7 cellular contexts compared by ENCODE assay signal in genomic region chr16:4846901-4847773, GRCh38.
DNase-seq lines count a peak whose midpoint lies in the region; ATAC-seq and FAIRE-seq lines count a peak whose summit lies in the region.

GLYR1 (minus strand) TSS chr16:4847288; CDS start chr16:4847265, 23 bp downstream.
UBN1 (plus strand) TSS chr16:4847481; CDS start chr16:4852918, 5,437 bp downstream.

- ATAC-seq in HG02981 (IDR thresholded peaks at IDR 0.05; ENCODE audit: unreplicated experiment) = peak; percentile 83

- peak; percentile 95 for FAIRE-seq in GM18507 (lab: Jason Lieb, UNC)

- DNase-seq in GM18507 (ENCODE audit: extremely low spot score, insufficient read length, low read depth) = peak; percentile 93
- peak; percentile 54 for DNase-seq in NCI-H2029 treated with DMSO at 0.1 percent for 48 hours (lab: John Stamatoyannopoulos, UW)
- DNase-seq in T-helper 9 cell = peak; percentile 100
- peak; percentile 99 for DNase-seq in astrocyte of the hippocampus (ENCODE audit: low read depth, low spot score)
- DNase-seq in hippocampal formation (lab: John Stamatoyannopoulos, UW) = peak; percentile 93 to 98
- DNase-seq in retina = peak; percentile 98

Comparison
In these comparisons a context has a peak if more than half of its experiments do, and no peak if none do; other contexts are left out.
1. Peak in every context shown above with its lines: DNase-seq and ATAC-seq.